12 cellular contexts compared by ENCODE assay signal in genomic region chr12:11969437-11970154, GRCh38.
A peak's percentile ranks its signal among the peaks of the same experiment; 100 is the strongest.
DNase-seq lines count a peak whose midpoint lies in the region; ATAC-seq and TF ChIP-seq lines count a peak whose summit lies in the region.
"Had no signal": no experiment of that assay in that cellular context is flagged by ENCODE, and none has a peak within 500 bp of the region (broad histone marks: within the 10 kb centered on the region; RNA-seq: fewer than 3 reads in every experiment).

No MANE protein-coding gene starts in this region.

- POLR2A ChIA-PET in Caco-2 (lab: Charles Lee) = no interaction called here

- ATAC-seq in GM18508 (IDR thresholded peaks at IDR 0.05; ENCODE audit: insufficient read depth, unreplicated experiment) (peak; percentile 64), GM21381 (IDR thresholded peaks at IDR 0.05; ENCODE audit: unreplicated experiment) (peak; percentile 57), HG03103 (IDR thresholded peaks at IDR 0.05; ENCODE audit: low read depth, unreplicated experiment) (peak; percentile 70)

- H3K27ac ChIP-seq in ectodermal cell (ENCODE audit: insufficient read depth, low read depth, low read length, poor library complexity, severe bottlenecking) (peak overlapping the region; percentile 17), left ventricle myocardium inferior (replicated peaks) (no peak overlapping the region)

- TF ChIP-seq CTCF in Caco-2 (IDR thresholded peaks at IDR 0.05; ENCODE audit: insufficient read depth in 1 of 2, low read depth in 1 of 2, low read length in 1 of 2, severe bottlenecking in 1 of 2, unreplicated experiment in 1 of 2) (no peak), left ventricle myocardium inferior (IDR thresholded peaks at IDR 0.05; ENCODE audit: borderline replicate concordance) (no peak)

- no peak overlapping the region for H3K27ac Mint-ChIP-seq in Caco-2 (ENCODE audit: unreplicated experiment)

- intact Hi-C loops in Caco-2 (cut with micrococcal nuclease; ENCODE audit: unreplicated experiment) = no loop called here
- intact Hi-C loops in left ventricle myocardium inferior (cut with micrococcal nuclease) = no loop called here

- CTCF ChIA-PET in Caco-2 (lab: Charles Lee) = no interaction called here

- H3K9me3 ChIP-seq in ectodermal cell (ENCODE audit: control insufficient read depth, low read length) (no peaks in the 10 kb centered on the region), Caco-2 (no peaks in the 10 kb centered on the region), left ventricle myocardium inferior (replicated peaks) (no peaks in the 10 kb centered on the region)
- H3K9me3 ChIP-seq: MG63 had no signal

- no peaks in the 10 kb centered on the region for H3K36me3 Mint-ChIP-seq in Caco-2 (ENCODE audit: insufficient read depth, unreplicated experiment)

- H3K27me3 Mint-ChIP-seq in Caco-2 (ENCODE audit: insufficient read depth, unreplicated experiment) = peaks cover 10% of the 10 kb centered on the region

- H3K4me1 Mint-ChIP-seq in Caco-2 (ENCODE audit: low read depth, unreplicated experiment) = no peaks in the 10 kb centered on the region

- in situ Hi-C loops in G401 (cut with HindIII; ENCODE audit: low sequenced_read_pairs) = no loop called here

- H3K4me3 Mint-ChIP-seq in Caco-2 (ENCODE audit: unreplicated experiment) = no peak overlapping the region

- H3K4me3 ChIP-seq in ectodermal cell (ENCODE audit: insufficient read depth, low read depth, low read length) = no peak overlapping the region
- no peak overlapping the region for H3K4me3 ChIP-seq in Caco-2 (ENCODE audit: low read depth, low read length)
- H3K4me3 ChIP-seq in left ventricle myocardium inferior = no peak overlapping the region
- H3K4me3 ChIP-seq: MG63 had no signal

- H3K4me1 ChIP-seq in ectodermal cell (ENCODE audit: control insufficient read depth, insufficient read depth, low read length) = no peaks in the 10 kb centered on the region
- H3K4me1 ChIP-seq in Caco-2 = no peaks in the 10 kb centered on the region
- H3K4me1 ChIP-seq in left ventricle myocardium inferior = no peaks in the 10 kb centered on the region

- WGBS in ectodermal cell, 2 experiments = 28 to 35% methylated on average over 8 of the region's 8 CpGs

- H3K27me3 ChIP-seq in ectodermal cell (ENCODE audit: control insufficient read depth, insufficient read depth, low read length, poor library complexity, severe bottlenecking) = no peaks in the 10 kb centered on the region
- no peaks in the 10 kb centered on the region; the same call in 1 of the 2 replicates for H3K27me3 ChIP-seq in Caco-2 (replicated peaks; ENCODE audit: control insufficient read depth, insufficient read depth, low read length)
- no peaks in the 10 kb centered on the region for H3K27me3 ChIP-seq in left ventricle myocardium inferior (ENCODE audit: low read depth)
- H3K27me3 ChIP-seq: MG63 had no signal

- no peak for DNase-seq in G401 (ENCODE audit: low spot score)
- no peak for DNase-seq in Caco-2
- DNase-seq in SIG-M5 treated with dmso at 0.1 percent for 504 hours (lab: John Stamatoyannopoulos, UW; ENCODE audit: unreplicated experiment) = no peak
- DNase-seq in left ventricle myocardium inferior = no peak
- DNase-seq: glutamatergic neuron, MG63, NCI-H774, T-helper 1 cell had no signal

- BruUV-seq in Caco-2 (replicated peaks; lab: Mats Ljungman, UMichigan) = no TSS peak

- H3K36me3 ChIP-seq in ectodermal cell (ENCODE audit: control insufficient read depth, insufficient read depth, low read length) = no peaks in the 10 kb centered on the region
- no peaks in the 10 kb centered on the region for H3K36me3 ChIP-seq in Caco-2 (ENCODE audit: control insufficient read depth, insufficient read depth, low read length)
- no peaks in the 10 kb centered on the region for H3K36me3 ChIP-seq in left ventricle myocardium inferior
- H3K36me3 ChIP-seq: MG63 had no signal

- H3K9me3 Mint-ChIP-seq in Caco-2 (ENCODE audit: unreplicated experiment) = no peaks in the 10 kb centered on the region
